Comparison of ENCODE assay signal across 17 cellular contexts in genomic region chr12:94763461-94763860, GRCh38.
DNase-seq lines count a peak whose midpoint lies in the region; ATAC-seq and TF ChIP-seq lines count a peak whose summit lies in the region.
"Had no signal": no experiment of that assay in that cellular context is flagged by ENCODE, and none has a peak within 500 bp of the region (broad histone marks: within the 10 kb centered on the region; RNA-seq: fewer than 3 reads in every experiment).

No MANE protein-coding gene starts in this region.

- H2AFZ ChIP-seq in Loucy (ENCODE audit: low read length) = 0 out of 2 replicates have a peak overlapping the region, but pooled peaks have one; percentile 69

- no peaks in the 10 kb centered on the region for H3K36me3 ChIP-seq in Loucy (ENCODE audit: insufficient read depth, low read length)
- H3K36me3 ChIP-seq: colonic mucosa, MG63, prostate gland had no signal

- H4K20me1 ChIP-seq in Loucy (ENCODE audit: insufficient read depth, low read length, poor library complexity, severe bottlenecking) = no peaks in the 10 kb centered on the region

- no peaks in the 10 kb centered on the region for H3K9me3 ChIP-seq in Loucy (ENCODE audit: insufficient read depth, low read depth, low read length)
- no peaks in the 10 kb centered on the region for H3K9me3 ChIP-seq in T-helper 17 cell (ENCODE audit: control insufficient read depth, low read length, poor library complexity, severe bottlenecking)
- H3K9me3 ChIP-seq: colonic mucosa, MG63, prostate gland had no signal

- DNase-seq in activated CD4-positive, alpha-beta T cell treated with anti-CD3 and anti-CD28 coated beads, Interleukin-2, amount 10 ng/mL, durations not matched to agents 7 days and 5 days = no peak
- no peak for DNase-seq in activated CD4-positive, alpha-beta T cell treated with anti-CD3 and anti-CD28 coated beads for 1 hour
- DNase-seq in left kidney (ENCODE audit: low read depth, low spot score) (peak; percentile 66), NCI-H1930 (lab: John Stamatoyannopoulos, UW) (no peak), foreskin fibroblast (no peak), T-helper 17 cell (no peak)
- DNase-seq: activated T-cell treated with anti-CD3 and anti-CD28 coated beads, Interleukin-2, amount 50 U/mL, for 48 hours; colonic mucosa; effector memory CD4-positive, alpha-beta T cell; left ventricle myocardium superior; stimulated activated CD4-positive, alpha-beta T cell treated with anti-CD3 and anti-CD28 coated beads, Interleukin-1b, Interleukin-23, amount 100 ng/mL, for 48 hours had no signal

- no peak overlapping the region for H3K4me2 ChIP-seq in Loucy (ENCODE audit: low read depth, low read length, poor library complexity, severe bottlenecking)

- no peak for ATAC-seq in stimulated activated memory B cell treated with anti-CD40 and anti-IgM and Interleukin-4, amounts not matched to agents 10 μg/mL and 1 μg/mL and 100 μg/mL, for 72 hours
- no peak for ATAC-seq in T-helper 17 cell
- ATAC-seq: activated CD4-positive, alpha-beta T cell treated with anti-CD3 and anti-CD28 coated beads for 36 hours had no signal

- TF ChIP-seq CTCF in Loucy (conservative IDR thresholded peaks at IDR 0.05; ENCODE audit: low read length) (no peak), foreskin fibroblast (IDR thresholded peaks at IDR 0.05; ENCODE audit: low read depth, low read length) (no peak)

- peak overlapping the region; percentile 16 for H3K27ac Mint-ChIP-seq in activated CD4-positive, alpha-beta T cell treated with anti-CD3 and anti-CD28 coated beads, Interleukin-2, amount 10 ng/mL, durations not matched to agents 7 days and 5 days
- H3K27ac Mint-ChIP-seq in stimulated activated memory B cell treated with anti-CD40 and anti-IgM and Interleukin-4, amounts not matched to agents 10 μg/mL and 1 μg/mL and 100 μg/mL, for 72 hours = peak overlapping the region; percentile 57
- H3K27ac Mint-ChIP-seq in T-helper 17 cell = no peak overlapping the region

- CTCF ChIA-PET in activated CD4-positive, alpha-beta T cell treated with anti-CD3 and anti-CD28 coated beads, Interleukin-2, amount 10 ng/mL, durations not matched to agents 7 days and 5 days (lab: Charles Lee) = interaction anchor here (0.7 kb wide), 1 partner anchor 62 kb away, joined by 5 read pairs; no protein-coding TSS in a partner anchor

- H3K27me3 ChIP-seq in Loucy (ENCODE audit: insufficient read depth, low read length, poor library complexity, severe bottlenecking) = no peaks in the 10 kb centered on the region
- H3K27me3 ChIP-seq: colonic mucosa, MG63 had no signal

- H3K4me1 ChIP-seq in Loucy (ENCODE audit: insufficient read depth, low read length, poor library complexity, severe bottlenecking) = peaks cover 13% of the 10 kb centered on the region
- H3K4me1 ChIP-seq: prostate gland had no signal

- POLR2A ChIA-PET in activated CD4-positive, alpha-beta T cell treated with anti-CD3 and anti-CD28 coated beads, Interleukin-2, amount 10 ng/mL, durations not matched to agents 7 days and 5 days (lab: Charles Lee) = no interaction called here

- no peaks in the 10 kb centered on the region for H3K79me2 ChIP-seq in Loucy (ENCODE audit: insufficient read depth, low read length)

- H3K9me3 Mint-ChIP-seq in activated CD4-positive, alpha-beta T cell treated with anti-CD3 and anti-CD28 coated beads, Interleukin-2, amount 10 ng/mL, durations not matched to agents 7 days and 5 days = no peaks in the 10 kb centered on the region
- no peaks in the 10 kb centered on the region for H3K9me3 Mint-ChIP-seq in stimulated activated memory B cell treated with anti-CD40 and anti-IgM and Interleukin-4, amounts not matched to agents 10 μg/mL and 1 μg/mL and 100 μg/mL, for 72 hours
- H3K9me3 Mint-ChIP-seq: CD8-positive, alpha-beta memory T cell had no signal

- H3K27me3 Mint-ChIP-seq in activated CD4-positive, alpha-beta T cell treated with anti-CD3 and anti-CD28 coated beads, Interleukin-2, amount 10 ng/mL, durations not matched to agents 7 days and 5 days = peaks cover 2% of the 10 kb centered on the region
- H3K27me3 Mint-ChIP-seq in stimulated activated memory B cell treated with anti-CD40 and anti-IgM and Interleukin-4, amounts not matched to agents 10 μg/mL and 1 μg/mL and 100 μg/mL, for 72 hours = no peaks in the 10 kb centered on the region
- H3K27me3 Mint-ChIP-seq in T-helper 17 cell = peaks cover 29% of the 10 kb centered on the region
- H3K27me3 Mint-ChIP-seq: activated CD4-positive, alpha-beta T cell treated with anti-CD3 and anti-CD28 coated beads for 36 hours had no signal

- H3K36me3 Mint-ChIP-seq in activated CD4-positive, alpha-beta T cell treated with anti-CD3 and anti-CD28 coated beads, Interleukin-2, amount 10 ng/mL, durations not matched to agents 7 days and 5 days (ENCODE audit: low read depth) = no peaks in the 10 kb centered on the region
- peaks cover 4% of the 10 kb centered on the region for H3K36me3 Mint-ChIP-seq in stimulated activated memory B cell treated with anti-CD40 and anti-IgM and Interleukin-4, amounts not matched to agents 10 μg/mL and 1 μg/mL and 100 μg/mL, for 72 hours
- no peaks in the 10 kb centered on the region for H3K36me3 Mint-ChIP-seq in T-helper 17 cell (ENCODE audit: low read depth)
- H3K36me3 Mint-ChIP-seq: CD8-positive, alpha-beta memory T cell had no signal

- no peak overlapping the region for H3K9ac ChIP-seq in Loucy (ENCODE audit: low read depth, low read length, poor library complexity, severe bottlenecking)

- H3K4me1 Mint-ChIP-seq in activated CD4-positive, alpha-beta T cell treated with anti-CD3 and anti-CD28 coated beads, Interleukin-2, amount 10 ng/mL, durations not matched to agents 7 days and 5 days = peaks cover 18% of the 10 kb centered on the region
- peaks cover 42% of the 10 kb centered on the region for H3K4me1 Mint-ChIP-seq in stimulated activated memory B cell treated with anti-CD40 and anti-IgM and Interleukin-4, amounts not matched to agents 10 μg/mL and 1 μg/mL and 100 μg/mL, for 72 hours
- peaks cover 7% of the 10 kb centered on the region for H3K4me1 Mint-ChIP-seq in T-helper 17 cell

- H3F3A ChIP-seq in Loucy (ENCODE audit: low read depth) = peaks cover 5% of the 10 kb centered on the region; the same call in 1 of the 2 replicates

- H3K4me3 Mint-ChIP-seq in activated CD4-positive, alpha-beta T cell treated with anti-CD3 and anti-CD28 coated beads, Interleukin-2, amount 10 ng/mL, durations not matched to agents 7 days and 5 days = no peak overlapping the region
- no peak overlapping the region for H3K4me3 Mint-ChIP-seq in stimulated activated memory B cell treated with anti-CD40 and anti-IgM and Interleukin-4, amounts not matched to agents 10 μg/mL and 1 μg/mL and 100 μg/mL, for 72 hours
- no peak overlapping the region for H3K4me3 Mint-ChIP-seq in T-helper 17 cell
- H3K4me3 Mint-ChIP-seq: activated CD4-positive, alpha-beta T cell treated with anti-CD3 and anti-CD28 coated beads for 36 hours; CD8-positive, alpha-beta memory T cell had no signal

- no peak overlapping the region for H3K4me3 ChIP-seq in Loucy (ENCODE audit: low read length, poor library complexity, severe bottlenecking)
- H3K4me3 ChIP-seq in foreskin fibroblast (ENCODE audit: low read depth in 1 of 2, low read length in 2 of 2) = no peak overlapping the region
- H3K4me3 ChIP-seq: colonic mucosa, MG63, prostate gland had no signal

- no peaks in the 10 kb centered on the region for H3K9me2 ChIP-seq in Loucy (replicated peaks; ENCODE audit: low read depth, low read length)
